1 cellular context compared by ENCODE assay signal in the genomic region with DNA sequence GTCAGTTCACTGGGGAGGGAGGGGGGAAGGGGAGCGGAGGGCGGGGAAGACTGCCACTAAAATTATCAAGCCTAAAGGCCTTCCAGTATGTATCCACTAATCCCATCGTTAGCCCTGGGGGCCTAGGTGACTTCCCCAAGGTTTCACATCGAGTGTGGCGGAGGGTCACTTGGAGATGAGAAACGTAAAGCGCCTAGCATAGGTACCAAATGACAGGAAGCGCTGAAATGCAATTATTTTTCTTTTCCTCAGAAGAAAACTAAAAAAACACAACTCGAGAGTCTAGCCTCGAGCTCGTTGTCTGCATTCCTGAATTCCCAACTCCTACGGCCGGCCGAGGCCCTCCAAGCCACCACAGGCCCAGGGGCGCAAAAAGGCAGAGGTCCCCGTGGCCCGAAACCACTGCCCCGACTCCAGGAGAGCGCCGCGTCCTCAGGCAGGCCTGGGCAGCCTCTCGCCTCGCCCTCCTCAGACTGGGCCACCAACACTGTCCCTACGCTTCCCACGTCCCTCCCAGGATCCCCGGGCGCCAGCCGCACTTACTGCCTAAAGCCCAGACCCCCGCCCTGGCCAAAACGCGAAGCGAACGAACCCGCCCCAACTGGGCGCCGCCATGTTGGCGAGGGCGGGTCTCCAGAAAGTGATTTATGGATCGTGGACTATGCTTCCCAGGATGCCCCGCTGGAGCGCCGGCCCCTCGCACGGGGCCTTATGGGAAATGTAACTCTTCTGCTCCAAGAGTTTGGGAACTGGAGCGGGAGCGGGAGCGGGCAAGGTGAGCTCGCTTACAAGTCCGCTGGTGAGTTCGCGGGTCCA.
TF ChIP-seq lines count a peak whose summit lies in the region.

A gene with protein sequence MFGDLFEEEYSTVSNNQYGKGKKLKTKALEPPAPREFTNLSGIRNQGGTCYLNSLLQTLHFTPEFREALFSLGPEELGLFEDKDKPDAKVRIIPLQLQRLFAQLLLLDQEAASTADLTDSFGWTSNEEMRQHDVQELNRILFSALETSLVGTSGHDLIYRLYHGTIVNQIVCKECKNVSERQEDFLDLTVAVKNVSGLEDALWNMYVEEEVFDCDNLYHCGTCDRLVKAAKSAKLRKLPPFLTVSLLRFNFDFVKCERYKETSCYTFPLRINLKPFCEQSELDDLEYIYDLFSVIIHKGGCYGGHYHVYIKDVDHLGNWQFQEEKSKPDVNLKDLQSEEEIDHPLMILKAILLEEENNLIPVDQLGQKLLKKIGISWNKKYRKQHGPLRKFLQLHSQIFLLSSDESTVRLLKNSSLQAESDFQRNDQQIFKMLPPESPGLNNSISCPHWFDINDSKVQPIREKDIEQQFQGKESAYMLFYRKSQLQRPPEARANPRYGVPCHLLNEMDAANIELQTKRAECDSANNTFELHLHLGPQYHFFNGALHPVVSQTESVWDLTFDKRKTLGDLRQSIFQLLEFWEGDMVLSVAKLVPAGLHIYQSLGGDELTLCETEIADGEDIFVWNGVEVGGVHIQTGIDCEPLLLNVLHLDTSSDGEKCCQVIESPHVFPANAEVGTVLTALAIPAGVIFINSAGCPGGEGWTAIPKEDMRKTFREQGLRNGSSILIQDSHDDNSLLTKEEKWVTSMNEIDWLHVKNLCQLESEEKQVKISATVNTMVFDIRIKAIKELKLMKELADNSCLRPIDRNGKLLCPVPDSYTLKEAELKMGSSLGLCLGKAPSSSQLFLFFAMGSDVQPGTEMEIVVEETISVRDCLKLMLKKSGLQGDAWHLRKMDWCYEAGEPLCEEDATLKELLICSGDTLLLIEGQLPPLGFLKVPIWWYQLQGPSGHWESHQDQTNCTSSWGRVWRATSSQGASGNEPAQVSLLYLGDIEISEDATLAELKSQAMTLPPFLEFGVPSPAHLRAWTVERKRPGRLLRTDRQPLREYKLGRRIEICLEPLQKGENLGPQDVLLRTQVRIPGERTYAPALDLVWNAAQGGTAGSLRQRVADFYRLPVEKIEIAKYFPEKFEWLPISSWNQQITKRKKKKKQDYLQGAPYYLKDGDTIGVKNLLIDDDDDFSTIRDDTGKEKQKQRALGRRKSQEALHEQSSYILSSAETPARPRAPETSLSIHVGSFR (minus strand): TSS at position 642 of the 816 bp plus-strand sequence. CDS start 1,228 bp downstream, outside the sequence.

TF ChIP-seq in GM12878, 131 proteins besides CTCF, POLR2A, EP300 and RAD21 (continued from another document and continues in another):
- TF ChIP-seq, protein P1, sequence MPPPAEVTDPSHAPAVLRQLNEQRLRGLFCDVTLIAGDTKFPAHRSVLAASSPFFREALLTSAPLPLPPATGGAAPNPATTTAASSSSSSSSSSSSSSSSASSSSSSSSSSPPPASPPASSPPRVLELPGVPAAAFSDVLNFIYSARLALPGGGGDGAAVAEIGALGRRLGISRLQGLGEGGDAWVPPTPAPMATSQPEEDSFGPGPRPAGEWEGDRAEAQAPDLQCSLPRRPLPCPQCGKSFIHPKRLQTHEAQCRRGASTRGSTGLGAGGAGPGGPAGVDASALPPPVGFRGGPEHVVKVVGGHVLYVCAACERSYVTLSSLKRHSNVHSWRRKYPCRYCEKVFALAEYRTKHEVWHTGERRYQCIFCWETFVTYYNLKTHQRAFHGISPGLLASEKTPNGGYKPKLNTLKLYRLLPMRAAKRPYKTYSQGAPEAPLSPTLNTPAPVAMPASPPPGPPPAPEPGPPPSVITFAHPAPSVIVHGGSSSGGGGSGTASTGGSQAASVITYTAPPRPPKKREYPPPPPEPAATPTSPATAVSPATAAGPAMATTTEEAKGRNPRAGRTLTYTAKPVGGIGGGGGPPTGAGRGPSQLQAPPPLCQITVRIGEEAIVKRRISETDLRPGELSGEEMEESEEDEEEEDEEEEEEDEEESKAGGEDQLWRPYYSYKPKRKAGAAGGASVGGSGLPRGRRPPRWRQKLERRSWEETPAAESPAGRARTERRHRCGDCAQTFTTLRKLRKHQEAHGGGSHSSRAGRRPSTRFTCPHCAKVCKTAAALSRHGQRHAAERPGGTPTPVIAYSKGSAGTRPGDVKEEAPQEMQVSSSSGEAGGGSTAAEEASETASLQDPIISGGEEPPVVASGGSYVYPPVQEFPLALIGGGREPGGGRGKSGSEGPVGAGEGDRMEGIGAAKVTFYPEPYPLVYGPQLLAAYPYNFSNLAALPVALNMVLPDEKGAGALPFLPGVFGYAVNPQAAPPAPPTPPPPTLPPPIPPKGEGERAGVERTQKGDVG (CRISPR knock-in tag; IDR thresholded peaks at IDR 0.05), result no peak
- TF ChIP-seq, protein P2, sequence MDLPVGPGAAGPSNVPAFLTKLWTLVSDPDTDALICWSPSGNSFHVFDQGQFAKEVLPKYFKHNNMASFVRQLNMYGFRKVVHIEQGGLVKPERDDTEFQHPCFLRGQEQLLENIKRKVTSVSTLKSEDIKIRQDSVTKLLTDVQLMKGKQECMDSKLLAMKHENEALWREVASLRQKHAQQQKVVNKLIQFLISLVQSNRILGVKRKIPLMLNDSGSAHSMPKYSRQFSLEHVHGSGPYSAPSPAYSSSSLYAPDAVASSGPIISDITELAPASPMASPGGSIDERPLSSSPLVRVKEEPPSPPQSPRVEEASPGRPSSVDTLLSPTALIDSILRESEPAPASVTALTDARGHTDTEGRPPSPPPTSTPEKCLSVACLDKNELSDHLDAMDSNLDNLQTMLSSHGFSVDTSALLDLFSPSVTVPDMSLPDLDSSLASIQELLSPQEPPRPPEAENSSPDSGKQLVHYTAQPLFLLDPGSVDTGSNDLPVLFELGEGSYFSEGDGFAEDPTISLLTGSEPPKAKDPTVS (IDR thresholded peaks at IDR 0.05; ENCODE audit: low read depth, low read length), result no peak
- no peak for TF ChIP-seq ZNF384 (IDR thresholded peaks at IDR 0.05; ENCODE audit: borderline replicate concordance, low read depth, low read length)
- TF ChIP-seq, protein P3, sequence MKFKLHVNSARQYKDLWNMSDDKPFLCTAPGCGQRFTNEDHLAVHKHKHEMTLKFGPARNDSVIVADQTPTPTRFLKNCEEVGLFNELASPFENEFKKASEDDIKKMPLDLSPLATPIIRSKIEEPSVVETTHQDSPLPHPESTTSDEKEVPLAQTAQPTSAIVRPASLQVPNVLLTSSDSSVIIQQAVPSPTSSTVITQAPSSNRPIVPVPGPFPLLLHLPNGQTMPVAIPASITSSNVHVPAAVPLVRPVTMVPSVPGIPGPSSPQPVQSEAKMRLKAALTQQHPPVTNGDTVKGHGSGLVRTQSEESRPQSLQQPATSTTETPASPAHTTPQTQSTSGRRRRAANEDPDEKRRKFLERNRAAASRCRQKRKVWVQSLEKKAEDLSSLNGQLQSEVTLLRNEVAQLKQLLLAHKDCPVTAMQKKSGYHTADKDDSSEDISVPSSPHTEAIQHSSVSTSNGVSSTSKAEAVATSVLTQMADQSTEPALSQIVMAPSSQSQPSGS (IDR thresholded peaks at IDR 0.05; ENCODE audit: low read length), result no peak
- TF ChIP-seq NR2C2 (IDR thresholded peaks at IDR 0.05; ENCODE audit: borderline replicate concordance, control insufficient read depth, insufficient read length, low read depth), result no peak
- TF ChIP-seq FOS (IDR thresholded peaks at IDR 0.05; ENCODE audit: borderline replicate concordance, extremely low read depth, insufficient read length), result no peak
- TF ChIP-seq EED (IDR thresholded peaks at IDR 0.05; ENCODE audit: low read depth), result peak; percentile 77
- no peak for TF ChIP-seq TCF3 (IDR thresholded peaks at IDR 0.05; ENCODE audit: borderline replicate concordance, insufficient read depth, low read depth, low read length)
- TF ChIP-seq, protein P4, sequence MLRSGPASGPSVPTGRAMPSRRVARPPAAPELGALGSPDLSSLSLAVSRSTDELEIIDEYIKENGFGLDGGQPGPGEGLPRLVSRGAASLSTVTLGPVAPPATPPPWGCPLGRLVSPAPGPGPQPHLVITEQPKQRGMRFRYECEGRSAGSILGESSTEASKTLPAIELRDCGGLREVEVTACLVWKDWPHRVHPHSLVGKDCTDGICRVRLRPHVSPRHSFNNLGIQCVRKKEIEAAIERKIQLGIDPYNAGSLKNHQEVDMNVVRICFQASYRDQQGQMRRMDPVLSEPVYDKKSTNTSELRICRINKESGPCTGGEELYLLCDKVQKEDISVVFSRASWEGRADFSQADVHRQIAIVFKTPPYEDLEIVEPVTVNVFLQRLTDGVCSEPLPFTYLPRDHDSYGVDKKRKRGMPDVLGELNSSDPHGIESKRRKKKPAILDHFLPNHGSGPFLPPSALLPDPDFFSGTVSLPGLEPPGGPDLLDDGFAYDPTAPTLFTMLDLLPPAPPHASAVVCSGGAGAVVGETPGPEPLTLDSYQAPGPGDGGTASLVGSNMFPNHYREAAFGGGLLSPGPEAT (IDR thresholded peaks at IDR 0.05; ENCODE audit: low read depth), result peak; percentile 45; the same call in 1 of the 2 replicates
- no peak for TF ChIP-seq BMI1 (IDR thresholded peaks at IDR 0.05; ENCODE audit: borderline replicate concordance)
- no peak for TF ChIP-seq GABPA (IDR thresholded peaks at IDR 0.05; ENCODE audit: low read depth)
- TF ChIP-seq, protein P5, sequence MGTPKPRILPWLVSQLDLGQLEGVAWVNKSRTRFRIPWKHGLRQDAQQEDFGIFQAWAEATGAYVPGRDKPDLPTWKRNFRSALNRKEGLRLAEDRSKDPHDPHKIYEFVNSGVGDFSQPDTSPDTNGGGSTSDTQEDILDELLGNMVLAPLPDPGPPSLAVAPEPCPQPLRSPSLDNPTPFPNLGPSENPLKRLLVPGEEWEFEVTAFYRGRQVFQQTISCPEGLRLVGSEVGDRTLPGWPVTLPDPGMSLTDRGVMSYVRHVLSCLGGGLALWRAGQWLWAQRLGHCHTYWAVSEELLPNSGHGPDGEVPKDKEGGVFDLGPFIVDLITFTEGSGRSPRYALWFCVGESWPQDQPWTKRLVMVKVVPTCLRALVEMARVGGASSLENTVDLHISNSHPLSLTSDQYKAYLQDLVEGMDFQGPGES (IDR thresholded peaks at IDR 0.05), result no peak
- no peak for TF ChIP-seq MEF2A (IDR thresholded peaks at IDR 0.05; ENCODE audit: insufficient read depth, low read depth, low read length)
- TF ChIP-seq, protein P6, sequence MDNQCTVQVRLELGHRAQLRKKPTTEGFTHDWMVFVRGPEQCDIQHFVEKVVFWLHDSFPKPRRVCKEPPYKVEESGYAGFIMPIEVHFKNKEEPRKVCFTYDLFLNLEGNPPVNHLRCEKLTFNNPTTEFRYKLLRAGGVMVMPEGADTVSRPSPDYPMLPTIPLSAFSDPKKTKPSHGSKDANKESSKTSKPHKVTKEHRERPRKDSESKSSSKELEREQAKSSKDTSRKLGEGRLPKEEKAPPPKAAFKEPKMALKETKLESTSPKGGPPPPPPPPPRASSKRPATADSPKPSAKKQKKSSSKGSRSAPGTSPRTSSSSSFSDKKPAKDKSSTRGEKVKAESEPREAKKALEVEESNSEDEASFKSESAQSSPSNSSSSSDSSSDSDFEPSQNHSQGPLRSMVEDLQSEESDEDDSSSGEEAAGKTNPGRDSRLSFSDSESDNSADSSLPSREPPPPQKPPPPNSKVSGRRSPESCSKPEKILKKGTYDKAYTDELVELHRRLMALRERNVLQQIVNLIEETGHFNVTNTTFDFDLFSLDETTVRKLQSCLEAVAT (IDR thresholded peaks at IDR 0.05), result peak; percentile 53
- TF ChIP-seq NR2C1 (IDR thresholded peaks at IDR 0.05), result no peak
- no peak for TF ChIP-seq TCF12 (IDR thresholded peaks at IDR 0.05; ENCODE audit: low read depth, low read length)
- TF ChIP-seq KLF5 (IDR thresholded peaks at IDR 0.05; ENCODE audit: partially characterized antibody), result no peak
- no peak for TF ChIP-seq ZBED1 (IDR thresholded peaks at IDR 0.05; ENCODE audit: borderline replicate concordance)
- TF ChIP-seq, protein P7, sequence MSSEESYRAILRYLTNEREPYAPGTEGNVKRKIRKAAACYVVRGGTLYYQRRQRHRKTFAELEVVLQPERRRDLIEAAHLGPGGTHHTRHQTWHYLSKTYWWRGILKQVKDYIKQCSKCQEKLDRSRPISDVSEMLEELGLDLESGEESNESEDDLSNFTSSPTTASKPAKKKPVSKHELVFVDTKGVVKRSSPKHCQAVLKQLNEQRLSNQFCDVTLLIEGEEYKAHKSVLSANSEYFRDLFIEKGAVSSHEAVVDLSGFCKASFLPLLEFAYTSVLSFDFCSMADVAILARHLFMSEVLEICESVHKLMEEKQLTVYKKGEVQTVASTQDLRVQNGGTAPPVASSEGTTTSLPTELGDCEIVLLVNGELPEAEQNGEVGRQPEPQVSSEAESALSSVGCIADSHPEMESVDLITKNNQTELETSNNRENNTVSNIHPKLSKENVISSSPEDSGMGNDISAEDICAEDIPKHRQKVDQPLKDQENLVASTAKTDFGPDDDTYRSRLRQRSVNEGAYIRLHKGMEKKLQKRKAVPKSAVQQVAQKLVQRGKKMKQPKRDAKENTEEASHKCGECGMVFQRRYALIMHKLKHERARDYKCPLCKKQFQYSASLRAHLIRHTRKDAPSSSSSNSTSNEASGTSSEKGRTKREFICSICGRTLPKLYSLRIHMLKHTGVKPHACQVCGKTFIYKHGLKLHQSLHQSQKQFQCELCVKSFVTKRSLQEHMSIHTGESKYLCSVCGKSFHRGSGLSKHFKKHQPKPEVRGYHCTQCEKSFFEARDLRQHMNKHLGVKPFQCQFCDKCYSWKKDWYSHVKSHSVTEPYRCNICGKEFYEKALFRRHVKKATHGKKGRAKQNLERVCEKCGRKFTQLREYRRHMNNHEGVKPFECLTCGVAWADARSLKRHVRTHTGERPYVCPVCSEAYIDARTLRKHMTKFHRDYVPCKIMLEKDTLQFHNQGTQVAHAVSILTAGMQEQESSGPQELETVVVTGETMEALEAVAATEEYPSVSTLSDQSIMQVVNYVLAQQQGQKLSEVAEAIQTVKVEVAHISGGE (CRISPR knock-in tag; IDR thresholded peaks at IDR 0.05), result no peak
- TF ChIP-seq STAT1 (conservative IDR thresholded peaks at IDR 0.05), result no peak
- TF ChIP-seq, protein P8, sequence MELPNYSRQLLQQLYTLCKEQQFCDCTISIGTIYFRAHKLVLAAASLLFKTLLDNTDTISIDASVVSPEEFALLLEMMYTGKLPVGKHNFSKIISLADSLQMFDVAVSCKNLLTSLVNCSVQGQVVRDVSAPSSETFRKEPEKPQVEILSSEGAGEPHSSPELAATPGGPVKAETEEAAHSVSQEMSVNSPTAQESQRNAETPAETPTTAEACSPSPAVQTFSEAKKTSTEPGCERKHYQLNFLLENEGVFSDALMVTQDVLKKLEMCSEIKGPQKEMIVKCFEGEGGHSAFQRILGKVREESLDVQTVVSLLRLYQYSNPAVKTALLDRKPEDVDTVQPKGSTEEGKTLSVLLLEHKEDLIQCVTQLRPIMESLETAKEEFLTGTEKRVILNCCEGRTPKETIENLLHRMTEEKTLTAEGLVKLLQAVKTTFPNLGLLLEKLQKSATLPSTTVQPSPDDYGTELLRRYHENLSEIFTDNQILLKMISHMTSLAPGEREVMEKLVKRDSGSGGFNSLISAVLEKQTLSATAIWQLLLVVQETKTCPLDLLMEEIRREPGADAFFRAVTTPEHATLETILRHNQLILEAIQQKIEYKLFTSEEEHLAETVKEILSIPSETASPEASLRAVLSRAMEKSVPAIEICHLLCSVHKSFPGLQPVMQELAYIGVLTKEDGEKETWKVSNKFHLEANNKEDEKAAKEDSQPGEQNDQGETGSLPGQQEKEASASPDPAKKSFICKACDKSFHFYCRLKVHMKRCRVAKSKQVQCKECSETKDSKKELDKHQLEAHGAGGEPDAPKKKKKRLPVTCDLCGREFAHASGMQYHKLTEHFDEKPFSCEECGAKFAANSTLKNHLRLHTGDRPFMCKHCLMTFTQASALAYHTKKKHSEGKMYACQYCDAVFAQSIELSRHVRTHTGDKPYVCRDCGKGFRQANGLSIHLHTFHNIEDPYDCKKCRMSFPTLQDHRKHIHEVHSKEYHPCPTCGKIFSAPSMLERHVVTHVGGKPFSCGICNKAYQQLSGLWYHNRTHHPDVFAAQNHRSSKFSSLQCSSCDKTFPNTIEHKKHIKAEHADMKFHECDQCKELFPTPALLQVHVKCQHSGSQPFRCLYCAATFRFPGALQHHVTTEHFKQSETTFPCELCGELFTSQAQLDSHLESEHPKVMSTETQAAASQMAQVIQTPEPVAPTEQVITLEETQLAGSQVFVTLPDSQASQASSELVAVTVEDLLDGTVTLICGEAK (IDR thresholded peaks at IDR 0.05; ENCODE audit: borderline replicate concordance), result no peak
- no peak for TF ChIP-seq ETV6 (conservative IDR thresholded peaks at IDR 0.05 in 1 of 2, IDR thresholded peaks at IDR 0.05 in 1 of 2; ENCODE audit: borderline replicate concordance in 1 of 2, low read depth in 1 of 2)
- TF ChIP-seq NFYA (IDR thresholded peaks at IDR 0.05; ENCODE audit: borderline replicate concordance, low read depth, low read length), result no peak
- peak; percentile 55; the same call in 1 of the 2 replicates for TF ChIP-seq CBFB (IDR thresholded peaks at IDR 0.05; ENCODE audit: low read depth)
